ENCODE assay signal across 1 cellular context in genomic region chr15:65530318-65531111, GRCh38.
TF ChIP-seq lines count a peak whose summit lies in the region.

A gene with protein sequence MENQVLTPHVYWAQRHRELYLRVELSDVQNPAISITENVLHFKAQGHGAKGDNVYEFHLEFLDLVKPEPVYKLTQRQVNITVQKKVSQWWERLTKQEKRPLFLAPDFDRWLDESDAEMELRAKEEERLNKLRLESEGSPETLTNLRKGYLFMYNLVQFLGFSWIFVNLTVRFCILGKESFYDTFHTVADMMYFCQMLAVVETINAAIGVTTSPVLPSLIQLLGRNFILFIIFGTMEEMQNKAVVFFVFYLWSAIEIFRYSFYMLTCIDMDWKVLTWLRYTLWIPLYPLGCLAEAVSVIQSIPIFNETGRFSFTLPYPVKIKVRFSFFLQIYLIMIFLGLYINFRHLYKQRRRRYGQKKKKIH (plus strand): TSS chr15:65530463. CDS start chr15:65530632, 169 bp downstream.

TF ChIP-seq in HEK293, 187 proteins besides CTCF, POLR2A, EP300 and RAD21 (continued from another document and continues in another):
- TF ChIP-seq ZFP41 (tag by site-specific recombination; IDR thresholded peaks at IDR 0.05; ENCODE audit: borderline replicate concordance) (no peak), ZSCAN4 (tag by site-specific recombination; IDR thresholded peaks at IDR 0.05) (no peak; the same call in 1 of the 2 replicates), ZNF747 (tag by site-specific recombination; IDR thresholded peaks at IDR 0.05) (no peak), KLF1 (tag by site-specific recombination; IDR thresholded peaks at IDR 0.05) (peak; percentile 36; the same call in 1 of the 2 replicates), GFI1B (tag by site-specific recombination; IDR thresholded peaks at IDR 0.05) (no peak; the same call in 1 of the 2 replicates), ZNF416 (tag by site-specific recombination; IDR thresholded peaks at IDR 0.05) (no peak), ZIC2 (tag by site-specific recombination; IDR thresholded peaks at IDR 0.05) (peak; percentile 68), RBAK (tag by site-specific recombination; IDR thresholded peaks at IDR 0.05) (no peak), HOXD13 (CRISPR knock-in tag; IDR thresholded peaks at IDR 0.05; ENCODE audit: borderline replicate concordance) (no peak), ZBTB8A (tag by site-specific recombination; IDR thresholded peaks at IDR 0.05) (0 out of 2 replicates have a peak, but pooled peaks have one; percentile 14), SCRT2 (tag by site-specific recombination; IDR thresholded peaks at IDR 0.05) (no peak), SETDB1 (IDR thresholded peaks at IDR 0.05; ENCODE audit: insufficient read length, low read length) (no peak), KLF9 (tag by site-specific recombination; IDR thresholded peaks at IDR 0.05; ENCODE audit: low read depth) (peak; percentile 12; the same call in 1 of the 2 replicates), SP7 (tag by site-specific recombination; IDR thresholded peaks at IDR 0.05) (peak; percentile 72), ZNF560 (tag by site-specific recombination; IDR thresholded peaks at IDR 0.05; ENCODE audit: borderline replicate concordance) (no peak), ZNF202 (tag by site-specific recombination; IDR thresholded peaks at IDR 0.05; ENCODE audit: borderline replicate concordance) (no peak), ZNF513 (tag by site-specific recombination; IDR thresholded peaks at IDR 0.05) (no peak), SP2 (tag by site-specific recombination; IDR thresholded peaks at IDR 0.05) (no peak), ZNF24 (tag by site-specific recombination; IDR thresholded peaks at IDR 0.05) (no peak; the same call in none of the 2 replicates), BCL11A (tag by site-specific recombination; IDR thresholded peaks at IDR 0.05; ENCODE audit: low read depth) (no peak), KLF16 (tag by site-specific recombination; IDR thresholded peaks at IDR 0.05) (peak; percentile 94), ZNF76 (tag by site-specific recombination; IDR thresholded peaks at IDR 0.05; ENCODE audit: borderline replicate concordance, low read depth) (0 out of 2 replicates have a peak, but pooled peaks have one; percentile 58), ZBTB1 (tag by site-specific recombination; IDR thresholded peaks at IDR 0.05) (no peak), PRDM4 (tag by site-specific recombination; IDR thresholded peaks at IDR 0.05) (no peak), ZNF529 (tag by site-specific recombination; IDR thresholded peaks at IDR 0.05; ENCODE audit: insufficient replicate concordance) (no peak), ZNF280C (tag by site-specific recombination; IDR thresholded peaks at IDR 0.05) (no peak), ZNF561 (tag by site-specific recombination; IDR thresholded peaks at IDR 0.05; ENCODE audit: borderline replicate concordance) (peak; percentile 59; the same call in 1 of the 2 replicates), ZNF335 (tag by site-specific recombination; conservative IDR thresholded peaks at IDR 0.05) (peak; percentile 99)
- TF ChIP-seq, protein P1, sequence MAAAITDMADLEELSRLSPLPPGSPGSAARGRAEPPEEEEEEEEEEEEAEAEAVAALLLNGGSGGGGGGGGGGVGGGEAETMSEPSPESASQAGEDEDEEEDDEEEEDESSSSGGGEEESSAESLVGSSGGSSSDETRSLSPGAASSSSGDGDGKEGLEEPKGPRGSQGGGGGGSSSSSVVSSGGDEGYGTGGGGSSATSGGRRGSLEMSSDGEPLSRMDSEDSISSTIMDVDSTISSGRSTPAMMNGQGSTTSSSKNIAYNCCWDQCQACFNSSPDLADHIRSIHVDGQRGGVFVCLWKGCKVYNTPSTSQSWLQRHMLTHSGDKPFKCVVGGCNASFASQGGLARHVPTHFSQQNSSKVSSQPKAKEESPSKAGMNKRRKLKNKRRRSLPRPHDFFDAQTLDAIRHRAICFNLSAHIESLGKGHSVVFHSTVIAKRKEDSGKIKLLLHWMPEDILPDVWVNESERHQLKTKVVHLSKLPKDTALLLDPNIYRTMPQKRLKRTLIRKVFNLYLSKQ (tag by site-specific recombination; IDR thresholded peaks at IDR 0.05; ENCODE audit: borderline replicate concordance), result no peak
- TF ChIP-seq, protein P2, sequence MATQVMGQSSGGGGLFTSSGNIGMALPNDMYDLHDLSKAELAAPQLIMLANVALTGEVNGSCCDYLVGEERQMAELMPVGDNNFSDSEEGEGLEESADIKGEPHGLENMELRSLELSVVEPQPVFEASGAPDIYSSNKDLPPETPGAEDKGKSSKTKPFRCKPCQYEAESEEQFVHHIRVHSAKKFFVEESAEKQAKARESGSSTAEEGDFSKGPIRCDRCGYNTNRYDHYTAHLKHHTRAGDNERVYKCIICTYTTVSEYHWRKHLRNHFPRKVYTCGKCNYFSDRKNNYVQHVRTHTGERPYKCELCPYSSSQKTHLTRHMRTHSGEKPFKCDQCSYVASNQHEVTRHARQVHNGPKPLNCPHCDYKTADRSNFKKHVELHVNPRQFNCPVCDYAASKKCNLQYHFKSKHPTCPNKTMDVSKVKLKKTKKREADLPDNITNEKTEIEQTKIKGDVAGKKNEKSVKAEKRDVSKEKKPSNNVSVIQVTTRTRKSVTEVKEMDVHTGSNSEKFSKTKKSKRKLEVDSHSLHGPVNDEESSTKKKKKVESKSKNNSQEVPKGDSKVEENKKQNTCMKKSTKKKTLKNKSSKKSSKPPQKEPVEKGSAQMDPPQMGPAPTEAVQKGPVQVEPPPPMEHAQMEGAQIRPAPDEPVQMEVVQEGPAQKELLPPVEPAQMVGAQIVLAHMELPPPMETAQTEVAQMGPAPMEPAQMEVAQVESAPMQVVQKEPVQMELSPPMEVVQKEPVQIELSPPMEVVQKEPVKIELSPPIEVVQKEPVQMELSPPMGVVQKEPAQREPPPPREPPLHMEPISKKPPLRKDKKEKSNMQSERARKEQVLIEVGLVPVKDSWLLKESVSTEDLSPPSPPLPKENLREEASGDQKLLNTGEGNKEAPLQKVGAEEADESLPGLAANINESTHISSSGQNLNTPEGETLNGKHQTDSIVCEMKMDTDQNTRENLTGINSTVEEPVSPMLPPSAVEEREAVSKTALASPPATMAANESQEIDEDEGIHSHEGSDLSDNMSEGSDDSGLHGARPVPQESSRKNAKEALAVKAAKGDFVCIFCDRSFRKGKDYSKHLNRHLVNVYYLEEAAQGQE (tag by site-specific recombination; IDR thresholded peaks at IDR 0.05), result no peak
- TF ChIP-seq, protein P3, sequence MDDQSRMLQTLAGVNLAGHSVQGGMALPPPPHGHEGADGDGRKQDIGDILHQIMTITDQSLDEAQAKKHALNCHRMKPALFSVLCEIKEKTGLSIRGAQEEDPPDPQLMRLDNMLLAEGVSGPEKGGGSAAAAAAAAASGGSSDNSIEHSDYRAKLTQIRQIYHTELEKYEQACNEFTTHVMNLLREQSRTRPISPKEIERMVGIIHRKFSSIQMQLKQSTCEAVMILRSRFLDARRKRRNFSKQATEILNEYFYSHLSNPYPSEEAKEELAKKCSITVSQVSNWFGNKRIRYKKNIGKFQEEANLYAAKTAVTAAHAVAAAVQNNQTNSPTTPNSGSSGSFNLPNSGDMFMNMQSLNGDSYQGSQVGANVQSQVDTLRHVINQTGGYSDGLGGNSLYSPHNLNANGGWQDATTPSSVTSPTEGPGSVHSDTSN (CRISPR knock-in tag; IDR thresholded peaks at IDR 0.05), result peak; percentile 89
- TF ChIP-seq, protein P4, sequence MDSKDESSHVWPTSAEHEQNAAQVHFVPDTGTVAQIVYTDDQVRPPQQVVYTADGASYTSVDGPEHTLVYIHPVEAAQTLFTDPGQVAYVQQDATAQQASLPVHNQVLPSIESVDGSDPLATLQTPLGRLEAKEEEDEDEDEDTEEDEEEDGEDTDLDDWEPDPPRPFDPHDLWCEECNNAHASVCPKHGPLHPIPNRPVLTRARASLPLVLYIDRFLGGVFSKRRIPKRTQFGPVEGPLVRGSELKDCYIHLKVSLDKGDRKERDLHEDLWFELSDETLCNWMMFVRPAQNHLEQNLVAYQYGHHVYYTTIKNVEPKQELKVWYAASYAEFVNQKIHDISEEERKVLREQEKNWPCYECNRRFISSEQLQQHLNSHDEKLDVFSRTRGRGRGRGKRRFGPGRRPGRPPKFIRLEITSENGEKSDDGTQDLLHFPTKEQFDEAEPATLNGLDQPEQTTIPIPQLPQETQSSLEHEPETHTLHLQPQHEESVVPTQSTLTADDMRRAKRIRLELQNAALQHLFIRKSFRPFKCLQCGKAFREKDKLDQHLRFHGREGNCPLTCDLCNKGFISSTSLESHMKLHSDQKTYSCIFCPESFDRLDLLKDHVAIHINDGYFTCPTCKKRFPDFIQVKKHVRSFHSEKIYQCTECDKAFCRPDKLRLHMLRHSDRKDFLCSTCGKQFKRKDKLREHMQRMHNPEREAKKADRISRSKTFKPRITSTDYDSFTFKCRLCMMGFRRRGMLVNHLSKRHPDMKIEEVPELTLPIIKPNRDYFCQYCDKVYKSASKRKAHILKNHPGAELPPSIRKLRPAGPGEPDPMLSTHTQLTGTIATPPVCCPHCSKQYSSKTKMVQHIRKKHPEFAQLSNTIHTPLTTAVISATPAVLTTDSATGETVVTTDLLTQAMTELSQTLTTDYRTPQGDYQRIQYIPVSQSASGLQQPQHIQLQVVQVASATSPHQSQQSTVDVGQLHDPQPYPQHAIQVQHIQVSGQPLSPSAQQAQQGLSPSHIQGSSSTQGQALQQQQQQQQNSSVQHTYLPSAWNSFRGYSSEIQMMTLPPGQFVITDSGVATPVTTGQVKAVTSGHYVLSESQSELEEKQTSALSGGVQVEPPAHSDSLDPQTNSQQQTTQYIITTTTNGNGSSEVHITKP (tag by site-specific recombination; IDR thresholded peaks at IDR 0.05), result no peak; the same call in 1 of the 2 replicates
- TF ChIP-seq, protein P5, sequence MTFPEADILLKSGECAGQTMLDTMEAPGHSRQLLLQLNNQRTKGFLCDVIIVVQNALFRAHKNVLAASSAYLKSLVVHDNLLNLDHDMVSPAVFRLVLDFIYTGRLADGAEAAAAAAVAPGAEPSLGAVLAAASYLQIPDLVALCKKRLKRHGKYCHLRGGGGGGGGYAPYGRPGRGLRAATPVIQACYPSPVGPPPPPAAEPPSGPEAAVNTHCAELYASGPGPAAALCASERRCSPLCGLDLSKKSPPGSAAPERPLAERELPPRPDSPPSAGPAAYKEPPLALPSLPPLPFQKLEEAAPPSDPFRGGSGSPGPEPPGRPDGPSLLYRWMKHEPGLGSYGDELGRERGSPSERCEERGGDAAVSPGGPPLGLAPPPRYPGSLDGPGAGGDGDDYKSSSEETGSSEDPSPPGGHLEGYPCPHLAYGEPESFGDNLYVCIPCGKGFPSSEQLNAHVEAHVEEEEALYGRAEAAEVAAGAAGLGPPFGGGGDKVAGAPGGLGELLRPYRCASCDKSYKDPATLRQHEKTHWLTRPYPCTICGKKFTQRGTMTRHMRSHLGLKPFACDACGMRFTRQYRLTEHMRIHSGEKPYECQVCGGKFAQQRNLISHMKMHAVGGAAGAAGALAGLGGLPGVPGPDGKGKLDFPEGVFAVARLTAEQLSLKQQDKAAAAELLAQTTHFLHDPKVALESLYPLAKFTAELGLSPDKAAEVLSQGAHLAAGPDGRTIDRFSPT (tag by site-specific recombination; IDR thresholded peaks at IDR 0.05), result no peak
